10 cellular contexts compared by ENCODE assay signal in genomic region chr17:69466905-69467630, GRCh38. TPM values are rescaled to one million over a fixed set of nuclear protein-coding genes. Genes with fewer than 3 reads are reported as not detected.
DNase-seq lines count a peak whose midpoint lies in the region; ATAC-seq, FAIRE-seq and TF ChIP-seq lines count a peak whose summit lies in the region.
"Had no signal": no experiment of that assay in that cellular context is flagged by ENCODE, and none has a peak within 500 bp of the region (broad histone marks: within the 10 kb centered on the region; RNA-seq: fewer than 3 reads in every experiment).

No MANE protein-coding gene starts in this region.

- no peak for TF ChIP-seq CTCF in astrocyte (IDR thresholded peaks at IDR 0.05; ENCODE audit: insufficient read depth, low read depth, low read length)

- H2AFZ ChIP-seq in astrocyte (ENCODE audit: low read depth, low read length), result no peak overlapping the region

- H3K4me1 Mint-ChIP-seq in astrocyte (ENCODE audit: low read depth, unreplicated experiment), result peaks cover 23% of the 10 kb centered on the region
- H3K4me1 Mint-ChIP-seq: CD14-positive monocyte had no signal

- H3K27ac ChIP-seq in astrocyte (ENCODE audit: low read depth, low read length), result no peak overlapping the region
- H3K27ac ChIP-seq in SJCRH30, result no peak overlapping the region

- H3K79me2 ChIP-seq in astrocyte (ENCODE audit: insufficient read depth, low read length), result no peaks in the 10 kb centered on the region

- H3K9ac ChIP-seq in astrocyte (ENCODE audit: low read length), result no peak overlapping the region

- peak overlapping the region; percentile 66 for H3K4me3 Mint-ChIP-seq in astrocyte (ENCODE audit: unreplicated experiment)
- H3K4me3 Mint-ChIP-seq: CD14-positive monocyte had no signal

- H3K27me3 Mint-ChIP-seq in astrocyte (ENCODE audit: low read depth, unreplicated experiment), result no peaks in the 10 kb centered on the region

- no peaks in the 10 kb centered on the region for H3K36me3 Mint-ChIP-seq in astrocyte (ENCODE audit: low read depth, unreplicated experiment)

- H3K4me3 ChIP-seq in astrocyte (ENCODE audit: insufficient read depth, low read depth, low read length), result no peak overlapping the region
- H3K4me3 ChIP-seq in SJCRH30, result no peak overlapping the region

- H4K20me1 ChIP-seq in astrocyte (ENCODE audit: insufficient read depth, low read length), result no peaks in the 10 kb centered on the region

- intact Hi-C loops in left cardiac atrium (cut with DNase I), result no loop called here
- intact Hi-C loops in cardiac septum (cut with DNase I), result no loop called here

- peak overlapping the region; percentile 80 for H3K27ac Mint-ChIP-seq in astrocyte (ENCODE audit: unreplicated experiment)
- H3K27ac Mint-ChIP-seq: CD14-positive monocyte had no signal

- no peak for DNase-seq in left cardiac atrium
- no peak for DNase-seq in cardiac septum (ENCODE audit: low spot score)
- peak; percentile 75 for DNase-seq in astrocyte (ENCODE audit: low read depth)
- peak; percentile 61 for DNase-seq in iPS DF 19.7 (ENCODE audit: low read depth, low spot score)
- no peak for DNase-seq in hypothalamus (lab: John Stamatoyannopoulos, UW)
- DNase-seq in SJCRH30, result no peak
- DNase-seq in NOMO-1 treated with dmso at 0.1 percent for 144 hours (lab: John Stamatoyannopoulos, UW; ENCODE audit: unreplicated experiment), result no peak
- no peak for DNase-seq in T-helper 2 cell
- DNase-seq: activated CD4-positive, alpha-beta T cell treated with anti-CD3 and anti-CD28 coated beads, Interleukin-2, amount 50 U/mL, for 48 hours had no signal

- no peaks in the 10 kb centered on the region for H3K36me3 ChIP-seq in astrocyte (ENCODE audit: insufficient read depth, low read length)
- no peaks in the 10 kb centered on the region for H3K36me3 ChIP-seq in SJCRH30

- H3K27me3 ChIP-seq in astrocyte (ENCODE audit: insufficient read depth, low read length) (no peaks in the 10 kb centered on the region), SJCRH30 (no peaks in the 10 kb centered on the region)

- H3K9me3 Mint-ChIP-seq in astrocyte (ENCODE audit: unreplicated experiment), result peaks cover 2% of the 10 kb centered on the region
- H3K9me3 Mint-ChIP-seq: CD14-positive monocyte had no signal

- FAIRE-seq in astrocyte (lab: Jason Lieb, UNC), result no peak

- ATAC-seq in left cardiac atrium, result peak; percentile 30 to 38

- peaks cover 5% of the 10 kb centered on the region for H3K4me1 ChIP-seq in astrocyte (ENCODE audit: insufficient read depth, low read length)
- H3K4me1 ChIP-seq in SJCRH30, result no peaks in the 10 kb centered on the region

- H3K4me2 ChIP-seq in astrocyte (ENCODE audit: low read length), result no peak overlapping the region

- H3K9me3 ChIP-seq in astrocyte (ENCODE audit: insufficient read depth, low read depth, low read length) (no peaks in the 10 kb centered on the region), SJCRH30 (replicated peaks) (no peaks in the 10 kb centered on the region)

RNA-seq across cellular contexts. Expression of gene MAP2K6, which starts 52.6 kb away (rescaled TPM):
- total RNA-seq in left cardiac atrium (1 to 10 TPM; 3.2 to 7.4 TPM), cardiac septum (0.57 TPM), astrocyte (8.8 and 10.1 TPM in 2 replicates)
- total RNA-seq in SJCRH30 (2014; rRNA removed; shearing (Covaris generic)), result 0.30 and 0.55 TPM in 2 replicates

Comparison
In these comparisons a context has a peak if more than half of its experiments do, and no peak if none do; other contexts are left out.
1. DNase-seq: peak in astrocyte (single experiment) and iPS DF 19.7 (single experiment); none in left cardiac atrium (single experiment), cardiac septum (single experiment), hypothalamus (0 of 51), SJCRH30 (0 of 2), NOMO-1 treated with dmso at 0.1 percent for 144 hours (single experiment) and T-helper 2 cell (0 of 5).